ENCODE assay signal across 18 cellular contexts in the genomic region with DNA sequence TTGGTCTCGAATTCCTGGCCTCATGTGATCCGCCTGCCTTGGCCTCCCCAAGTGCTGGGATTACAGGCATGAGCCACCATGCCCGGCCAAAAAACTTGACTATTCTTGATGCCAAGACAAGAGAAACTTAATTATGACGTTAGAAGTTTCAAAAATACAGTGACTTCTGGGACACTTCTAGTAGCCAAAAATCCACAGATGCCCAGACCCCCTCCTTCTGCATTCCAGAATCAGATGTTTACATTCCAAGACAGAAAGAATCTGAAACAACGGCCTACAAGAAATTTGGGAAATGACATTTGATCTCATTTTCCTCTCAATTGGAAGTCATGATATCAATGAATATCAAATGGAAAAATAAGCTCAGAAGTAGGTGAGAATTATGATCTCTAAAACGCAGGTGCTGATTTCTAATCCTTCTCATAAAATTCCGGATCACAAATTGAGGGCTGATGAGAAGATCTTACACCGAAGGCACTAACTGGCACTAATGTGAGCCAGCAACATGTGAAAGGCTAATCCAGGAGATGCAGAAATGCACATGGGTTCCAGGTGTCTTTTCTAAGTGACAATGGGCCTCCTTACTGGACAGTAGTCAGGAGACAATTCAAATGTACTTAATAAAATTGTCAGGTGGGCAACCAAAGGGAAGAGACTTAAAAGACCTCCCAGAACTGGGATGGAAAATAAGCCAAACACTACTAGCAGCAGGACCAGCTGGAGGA. TPM values are rescaled to one million over a fixed set of nuclear protein-coding genes. Genes with fewer than 3 reads are reported as not detected.
DNase-seq lines count a peak whose midpoint lies in the region; ATAC-seq and TF ChIP-seq lines count a peak whose summit lies in the region.
"Had no signal": no experiment of that assay in that cellular context is flagged by ENCODE, and none has a peak within 500 bp of the region (broad histone marks: within the 10 kb centered on the region; RNA-seq: fewer than 3 reads in every experiment).

No MANE protein-coding gene starts in this region.

- no peaks in the 10 kb centered on the region for H3K27me3 Mint-ChIP-seq in activated B cell treated with CpG ODN at 0.5 μM for 24 hours
- H3K27me3 Mint-ChIP-seq in stimulated activated naive B cell treated with anti-CD40 and anti-IgM and Interleukin-4, amounts not matched to agents 10 μg/mL and 1 μg/mL and 100 μg/mL, for 72 hours: no peaks in the 10 kb centered on the region
- H3K27me3 Mint-ChIP-seq: activated CD8-positive, alpha-beta memory T cell treated with anti-CD3 and anti-CD28 coated beads, Interleukin-2, amount 10 ng/mL, durations not matched to agents 7 days and 5 days; stimulated activated naive CD8-positive, alpha-beta T cell treated with anti-CD3 and anti-CD28 coated beads, Interleukin-15, amount 100 ng/mL, for 72 hours had no signal

- POLR2A ChIA-PET in activated B cell treated with CpG ODN at 0.5 μM for 24 hours (lab: Charles Lee): interaction anchor here (6.5 kb wide), 1 partner anchor 20 kb away, joined by 162 read pairs; a partner anchor contains a TSS

- H3K9me3 Mint-ChIP-seq in activated B cell treated with CpG ODN at 0.5 μM for 24 hours: no peaks in the 10 kb centered on the region
- no peaks in the 10 kb centered on the region for H3K9me3 Mint-ChIP-seq in stimulated activated naive B cell treated with anti-CD40 and anti-IgM and Interleukin-4, amounts not matched to agents 10 μg/mL and 1 μg/mL and 100 μg/mL, for 72 hours
- H3K9me3 Mint-ChIP-seq: stimulated activated naive CD8-positive, alpha-beta T cell treated with anti-CD3 and anti-CD28 coated beads, Interleukin-15, amount 100 ng/mL, for 72 hours had no signal

- peak overlapping the region; percentile 98 for H3K27ac Mint-ChIP-seq in activated B cell treated with CpG ODN at 0.5 μM for 24 hours
- H3K27ac Mint-ChIP-seq in stimulated activated naive B cell treated with anti-CD40 and anti-IgM and Interleukin-4, amounts not matched to agents 10 μg/mL and 1 μg/mL and 100 μg/mL, for 72 hours: peak overlapping the region; percentile 25
- H3K27ac Mint-ChIP-seq: activated CD8-positive, alpha-beta memory T cell treated with anti-CD3 and anti-CD28 coated beads, Interleukin-2, amount 10 ng/mL, durations not matched to agents 7 days and 5 days had no signal

- no peak overlapping the region for H3K4me3 Mint-ChIP-seq in activated B cell treated with CpG ODN at 0.5 μM for 24 hours
- no peak overlapping the region for H3K4me3 Mint-ChIP-seq in stimulated activated naive B cell treated with anti-CD40 and anti-IgM and Interleukin-4, amounts not matched to agents 10 μg/mL and 1 μg/mL and 100 μg/mL, for 72 hours
- H3K4me3 Mint-ChIP-seq: activated CD8-positive, alpha-beta memory T cell treated with anti-CD3 and anti-CD28 coated beads, Interleukin-2, amount 10 ng/mL, durations not matched to agents 7 days and 5 days had no signal

- peaks cover 84% of the 10 kb centered on the region for H3K36me3 Mint-ChIP-seq in activated B cell treated with CpG ODN at 0.5 μM for 24 hours (ENCODE audit: low read depth)
- H3K36me3 Mint-ChIP-seq in stimulated activated naive B cell treated with anti-CD40 and anti-IgM and Interleukin-4, amounts not matched to agents 10 μg/mL and 1 μg/mL and 100 μg/mL, for 72 hours: peaks cover 23 to 50% of the 10 kb centered on the region in 2 donors

- peaks cover 48% of the 10 kb centered on the region for H3K4me1 Mint-ChIP-seq in activated B cell treated with CpG ODN at 0.5 μM for 24 hours
- H3K4me1 Mint-ChIP-seq in stimulated activated naive B cell treated with anti-CD40 and anti-IgM and Interleukin-4, amounts not matched to agents 10 μg/mL and 1 μg/mL and 100 μg/mL, for 72 hours: peaks cover 26 to 50% of the 10 kb centered on the region in 2 donors

- CTCF ChIA-PET in activated B cell treated with CpG ODN at 0.5 μM for 24 hours (lab: Charles Lee): no interaction called here

- no peak for ATAC-seq in activated B cell treated with CpG ODN at 0.5 μM for 24 hours (ENCODE audit: low read depth)
- ATAC-seq in stimulated activated naive B cell treated with anti-CD40 and anti-IgM and Interleukin-4, amounts not matched to agents 10 μg/mL and 1 μg/mL and 100 μg/mL, for 72 hours (replicated peaks): no peak
- ATAC-seq: activated CD8-positive, alpha-beta memory T cell treated with anti-CD3 and anti-CD28 coated beads, Interleukin-2, amount 10 ng/mL, durations not matched to agents 7 days and 5 days; HCT116; HepG2; left ventricle myocardium superior; pancreas; sciatic nerve; stimulated activated naive CD8-positive, alpha-beta T cell treated with anti-CD3 and anti-CD28 coated beads, Interleukin-15, amount 100 ng/mL, for 72 hours had no signal

- intact Hi-C loops in activated B cell treated with CpG ODN at 0.5 μM for 24 hours (cut with micrococcal nuclease): loop anchor here (10.0 kb wide), 2 partner anchors 45 to 1155 kb away; a partner anchor contains a TSS

- no peak for TF ChIP-seq CTCF in activated B cell treated with CpG ODN at 0.5 μM for 24 hours (IDR thresholded peaks at IDR 0.05)

- DNase-seq in GM03348 (ENCODE audit: low spot score) (peak; percentile 64), activated B cell treated with CpG ODN at 0.5 μM for 24 hours (no peak), hepatic stellate cell (ENCODE audit: low spot score) (peak; percentile 60), NCI-H345 (lab: John Stamatoyannopoulos, UW) (no peak), mesenteric fat pad (ENCODE audit: low spot score) (no peak), DMS79 treated with DMSO at 0.1 percent for 48 hours (lab: John Stamatoyannopoulos, UW) (no peak)
- DNase-seq in stimulated activated naive B cell treated with anti-CD40 and anti-IgM and Interleukin-4, amounts not matched to agents 10 μg/mL and 1 μg/mL and 100 μg/mL, for 72 hours: no peak
- DNase-seq: activated CD8-positive, alpha-beta memory T cell treated with anti-CD3 and anti-CD28 coated beads, Interleukin-2, amount 10 ng/mL, durations not matched to agents 7 days and 5 days; caudate nucleus; left ventricle myocardium superior; MV-4-11; NCI-H510A treated with DMSO at 0.1 percent for 48 hours; pancreas; stimulated activated naive CD8-positive, alpha-beta T cell treated with anti-CD3 and anti-CD28 coated beads, Interleukin-15, amount 100 ng/mL, for 72 hours; upper lobe of left lung had no signal

RNA-seq across cellular contexts. Expression of a gene that starts 5.5 kb away (rescaled TPM):
- total RNA-seq in activated B cell treated with CpG ODN at 0.5 μM for 24 hours (149 and 156 TPM in 2 replicates), mesenteric fat pad (37.3 TPM)

RNA-seq across cellular contexts. Expression of a gene that starts 19.8 kb away (rescaled TPM):
- total RNA-seq in activated B cell treated with CpG ODN at 0.5 μM for 24 hours (113 and 130 TPM in 2 replicates), mesenteric fat pad (102 TPM)

RNA-seq across cellular contexts. Expression of a gene that starts 43.2 kb away (rescaled TPM):
- total RNA-seq in activated B cell treated with CpG ODN at 0.5 μM for 24 hours (31.2 and 32.4 TPM in 2 replicates), mesenteric fat pad (27.6 TPM)

Comparison
In these comparisons a context has a peak if more than half of its experiments do, and no peak if none do; other contexts are left out.
1. DNase-seq: peak in GM03348 (single experiment) and hepatic stellate cell (single experiment); none in activated B cell treated with CpG ODN at 0.5 μM for 24 hours (single experiment), stimulated activated naive B cell treated with anti-CD40 and anti-IgM and Interleukin-4, amounts not matched to agents 10 μg/mL and 1 μg/mL and 100 μg/mL, for 72 hours (single experiment), NCI-H345 (single experiment), mesenteric fat pad (single experiment) and DMS79 treated with DMSO at 0.1 percent for 48 hours (single experiment).